Comparison of ENCODE assay signal across 8 cellular contexts in the genomic region with DNA sequence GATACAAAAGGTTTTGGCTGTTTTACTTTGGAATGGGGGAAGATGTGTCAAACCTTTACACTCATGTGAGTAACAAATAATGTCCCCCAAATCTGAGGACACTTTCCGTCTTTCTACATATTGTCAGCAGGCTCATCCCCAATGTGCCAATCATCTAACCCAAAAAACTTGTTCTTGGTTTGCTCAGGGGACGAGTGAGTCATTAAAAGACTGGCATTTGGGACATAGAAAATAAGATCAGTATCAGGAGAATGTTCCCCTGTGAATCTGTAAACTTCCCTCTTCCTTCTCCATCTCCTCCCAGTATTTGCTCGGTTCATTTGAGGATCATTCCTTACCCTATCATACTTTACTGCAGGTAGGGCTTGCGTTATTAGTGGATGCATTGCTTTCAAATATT.
"Had no signal": no experiment of that assay in that cellular context is flagged by ENCODE, and none has a peak within 500 bp of the region (broad histone marks: within the 10 kb centered on the region; RNA-seq: fewer than 3 reads in every experiment).

No MANE protein-coding gene starts in this region.

- ATAC-seq: HCT116, HepG2 had no signal

- H2AFZ ChIP-seq: GM23248 had no signal

- H3K4me3 ChIP-seq: GM23248, HAP-1 had no signal

- H3K9ac ChIP-seq: GM23248 had no signal

- H3K9me3 ChIP-seq: HAP-1 had no signal

- DNase-seq: GM23248, GOT3, H7, HFFc6 had no signal

- H3K36me3 ChIP-seq: HAP-1 had no signal

- H3K27ac ChIP-seq: GM23248, HL-60 had no signal

- H3K4me1 ChIP-seq: HAP-1 had no signal
